In genomic region chr6:6886160-6886885, GRCh38 we compare ENCODE assay signal across 1 cellular context.
TF ChIP-seq lines count a peak whose summit lies in the region.

No MANE protein-coding gene starts in this region.

TF ChIP-seq in SK-N-SH, 30 proteins besides CTCF, POLR2A, EP300 and RAD21 (continued from another document):
- TF ChIP-seq TCF12 (IDR thresholded peaks at IDR 0.05) (no peak), MAX (IDR thresholded peaks at IDR 0.05; ENCODE audit: low read depth) (no peak), NFIC (IDR thresholded peaks at IDR 0.05; ENCODE audit: borderline replicate concordance) (no peak), IRF3 (IDR thresholded peaks at IDR 0.05; ENCODE audit: low read depth, low read length) (no peak), RXRA (IDR thresholded peaks at IDR 0.05; ENCODE audit: borderline replicate concordance, low read depth) (no peak)
TF ChIP-seq in SK-N-SH: peak in this region for 0.
